ENCODE assay signal across 8 cellular contexts in genomic region chr13:21672811-21673591, GRCh38. TPM values are rescaled to one million over a fixed set of nuclear protein-coding genes. Genes with fewer than 3 reads are reported as not detected.
DNase-seq lines count a peak whose midpoint lies in the region; ATAC-seq and TF ChIP-seq lines count a peak whose summit lies in the region.

No MANE protein-coding gene starts in this region.

- peaks cover 36% of the 10 kb centered on the region for H3K27me3 Mint-ChIP-seq in activated T-helper 17 cell treated with anti-CD3 and anti-CD28 coated beads, Interleukin-2, amount 50 U/mL, for 72 hours

- H3K27me3 ChIP-seq in left ventricle myocardium inferior (ENCODE audit: low read depth) = peaks cover 80% of the 10 kb centered on the region
- H3K27me3 ChIP-seq in liver (ENCODE audit: control insufficient read depth in 4 of 4, insufficient read depth in 4 of 4, low read length in 3 of 4) = peaks cover 7 to 29% (median 12%) of the 10 kb centered on the region in 4 donors
- H3K27me3 ChIP-seq in upper lobe of left lung = peaks cover 0 to 41% (median 15%) of the 10 kb centered on the region in 4 donors

- peak overlapping the region; percentile 89 for H3K4me3 Mint-ChIP-seq in activated T-helper 17 cell treated with anti-CD3 and anti-CD28 coated beads, Interleukin-2, amount 50 U/mL, for 72 hours

- peaks cover 8% of the 10 kb centered on the region for H3K4me1 Mint-ChIP-seq in activated T-helper 17 cell treated with anti-CD3 and anti-CD28 coated beads, Interleukin-2, amount 50 U/mL, for 72 hours

- peaks cover 90% of the 10 kb centered on the region for H3K4me1 ChIP-seq in left ventricle myocardium inferior
- peaks cover 30 to 64% (median 52%) of the 10 kb centered on the region in 4 donors for H3K4me1 ChIP-seq in liver (ENCODE audit: control insufficient read depth in 4 of 4, insufficient read depth in 4 of 4, low read length in 3 of 4)
- H3K4me1 ChIP-seq in upper lobe of left lung = peaks cover 53 to 73% (median 58%) of the 10 kb centered on the region in 4 donors

- TF ChIP-seq RAD21 in liver (IDR thresholded peaks at IDR 0.05) = no peak

- WGBS in liver = 8% methylated on average over 24 of the region's 24 CpGs
- 4 to 6% methylated on average over 10 to 24 of the region's 24 CpGs for WGBS in upper lobe of left lung, 2 donors

- no peak for DNase-seq in left ventricle myocardium inferior
- DNase-seq in left ventricle myocardium superior = no peak
- DNase-seq in upper lobe of left lung = no peak
- no peak for DNase-seq in dermis blood vessel endothelial cell
- no peak for DNase-seq in AG08396 (ENCODE audit: low spot score)
- no peak for DNase-seq in SKM-1 (lab: John Stamatoyannopoulos, UW; ENCODE audit: unreplicated experiment)

- no peak overlapping the region for H3K27ac Mint-ChIP-seq in activated T-helper 17 cell treated with anti-CD3 and anti-CD28 coated beads, Interleukin-2, amount 50 U/mL, for 72 hours

- intact Hi-C loops in left ventricle myocardium inferior (cut with micrococcal nuclease) (no loop called here), left ventricle myocardium superior (cut with micrococcal nuclease) (no loop called here)

- H3K4me3 ChIP-seq in left ventricle myocardium inferior (peak overlapping the region; percentile 82), liver (ENCODE audit: low read depth in 1 of 3, low read length in 3 of 3) (peak overlapping the region in 2 of 3 donors; percentile 62 to 71), upper lobe of left lung (peak overlapping the region in 3 of 4 donors; percentile 58 to 74 (median 70))

- ATAC-seq in left ventricle myocardium superior (no peak), upper lobe of left lung (ENCODE audit: low FRiP score in 2 of 2) (no peak)
- ATAC-seq in activated T-helper 17 cell treated with anti-CD3 and anti-CD28 coated beads, Interleukin-2, amount 50 U/mL, for 72 hours (replicated peaks) = no peak

- TF ChIP-seq EP300 in upper lobe of left lung (IDR thresholded peaks at IDR 0.05) = no peak

- no peak overlapping the region for H3K9ac ChIP-seq in liver (ENCODE audit: low read depth in 1 of 2, low read length in 2 of 2)

- H3K36me3 ChIP-seq in left ventricle myocardium inferior (no peaks in the 10 kb centered on the region), liver (ENCODE audit: control insufficient read depth in 4 of 4, insufficient read depth in 3 of 4, low read depth in 1 of 4, low read length in 3 of 4) (no peaks in the 10 kb centered on the region), upper lobe of left lung (no peaks in the 10 kb centered on the region)

- TF ChIP-seq CTCF in left ventricle myocardium inferior (IDR thresholded peaks at IDR 0.05; ENCODE audit: borderline replicate concordance) = no peak
- TF ChIP-seq CTCF in liver (IDR thresholded peaks at IDR 0.05; ENCODE audit: low read depth, low read length, missing input control) = no peak
- TF ChIP-seq CTCF in upper lobe of left lung (IDR thresholded peaks at IDR 0.05) = no peak

- H3K27ac ChIP-seq in left ventricle myocardium inferior (replicated peaks) (peak overlapping the region; percentile 90), liver (ENCODE audit: low read depth in 1 of 2, low read length in 2 of 2) (no peak overlapping the region), upper lobe of left lung (peak overlapping the region in 1 of 4 donors; percentile 65)

- H3K9me3 Mint-ChIP-seq in activated T-helper 17 cell treated with anti-CD3 and anti-CD28 coated beads, Interleukin-2, amount 50 U/mL, for 72 hours = no peaks in the 10 kb centered on the region

- H3K9me3 ChIP-seq in left ventricle myocardium inferior (replicated peaks) = no peaks in the 10 kb centered on the region
- H3K9me3 ChIP-seq in liver (ENCODE audit: control insufficient read depth in 4 of 4, low read length in 3 of 4) = no peaks in the 10 kb centered on the region
- no peaks in the 10 kb centered on the region for H3K9me3 ChIP-seq in upper lobe of left lung

- no peaks in the 10 kb centered on the region for H3K36me3 Mint-ChIP-seq in activated T-helper 17 cell treated with anti-CD3 and anti-CD28 coated beads, Interleukin-2, amount 50 U/mL, for 72 hours (ENCODE audit: low read depth)

- TF ChIP-seq POLR2A in upper lobe of left lung (IDR thresholded peaks at IDR 0.05) = no peak

TF ChIP-seq in liver, 16 proteins besides CTCF, POLR2A, EP300 and RAD21:
- TF ChIP-seq FOXA1 (IDR thresholded peaks at IDR 0.05) = no peak
- TF ChIP-seq, protein P1, sequence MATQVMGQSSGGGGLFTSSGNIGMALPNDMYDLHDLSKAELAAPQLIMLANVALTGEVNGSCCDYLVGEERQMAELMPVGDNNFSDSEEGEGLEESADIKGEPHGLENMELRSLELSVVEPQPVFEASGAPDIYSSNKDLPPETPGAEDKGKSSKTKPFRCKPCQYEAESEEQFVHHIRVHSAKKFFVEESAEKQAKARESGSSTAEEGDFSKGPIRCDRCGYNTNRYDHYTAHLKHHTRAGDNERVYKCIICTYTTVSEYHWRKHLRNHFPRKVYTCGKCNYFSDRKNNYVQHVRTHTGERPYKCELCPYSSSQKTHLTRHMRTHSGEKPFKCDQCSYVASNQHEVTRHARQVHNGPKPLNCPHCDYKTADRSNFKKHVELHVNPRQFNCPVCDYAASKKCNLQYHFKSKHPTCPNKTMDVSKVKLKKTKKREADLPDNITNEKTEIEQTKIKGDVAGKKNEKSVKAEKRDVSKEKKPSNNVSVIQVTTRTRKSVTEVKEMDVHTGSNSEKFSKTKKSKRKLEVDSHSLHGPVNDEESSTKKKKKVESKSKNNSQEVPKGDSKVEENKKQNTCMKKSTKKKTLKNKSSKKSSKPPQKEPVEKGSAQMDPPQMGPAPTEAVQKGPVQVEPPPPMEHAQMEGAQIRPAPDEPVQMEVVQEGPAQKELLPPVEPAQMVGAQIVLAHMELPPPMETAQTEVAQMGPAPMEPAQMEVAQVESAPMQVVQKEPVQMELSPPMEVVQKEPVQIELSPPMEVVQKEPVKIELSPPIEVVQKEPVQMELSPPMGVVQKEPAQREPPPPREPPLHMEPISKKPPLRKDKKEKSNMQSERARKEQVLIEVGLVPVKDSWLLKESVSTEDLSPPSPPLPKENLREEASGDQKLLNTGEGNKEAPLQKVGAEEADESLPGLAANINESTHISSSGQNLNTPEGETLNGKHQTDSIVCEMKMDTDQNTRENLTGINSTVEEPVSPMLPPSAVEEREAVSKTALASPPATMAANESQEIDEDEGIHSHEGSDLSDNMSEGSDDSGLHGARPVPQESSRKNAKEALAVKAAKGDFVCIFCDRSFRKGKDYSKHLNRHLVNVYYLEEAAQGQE (IDR thresholded peaks at IDR 0.05) = no peak
- TF ChIP-seq SP1 (IDR thresholded peaks at IDR 0.05) = no peak
- TF ChIP-seq GABPA (IDR thresholded peaks at IDR 0.05 in 1 of 2, conservative IDR thresholded peaks at IDR 0.05 in 1 of 2) = no peak
- TF ChIP-seq, protein P2, sequence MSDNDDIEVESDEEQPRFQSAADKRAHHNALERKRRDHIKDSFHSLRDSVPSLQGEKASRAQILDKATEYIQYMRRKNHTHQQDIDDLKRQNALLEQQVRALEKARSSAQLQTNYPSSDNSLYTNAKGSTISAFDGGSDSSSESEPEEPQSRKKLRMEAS (IDR thresholded peaks at IDR 0.05) = no peak
- no peak for TF ChIP-seq HNF4A (conservative IDR thresholded peaks at IDR 0.05)
- TF ChIP-seq TAF1 (conservative IDR thresholded peaks at IDR 0.05) = no peak
- no peak for TF ChIP-seq NR2F2 (IDR thresholded peaks at IDR 0.05)
- TF ChIP-seq HNF4G (IDR thresholded peaks at IDR 0.05) = no peak
- TF ChIP-seq JUND (IDR thresholded peaks at IDR 0.05) = no peak

RNA-seq across cellular contexts. Expression of gene FGF9, which starts 2.1 kb away (rescaled TPM):
- total RNA-seq in left ventricle myocardium inferior (12.3 TPM), left ventricle myocardium superior (12.1 TPM), liver (under 1 TPM; under 0.01 to 0.05 TPM), upper lobe of left lung (1 to 10 TPM in 2 of 6 donors, under 1 TPM in 3, not detected in 1; 0.11 to 3.6 (median 0.79) TPM), dermis blood vessel endothelial cell (under 0.01 TPM in 1 of 2 replicates, not detected in the other)
- total RNA-seq in activated T-helper 17 cell treated with anti-CD3 and anti-CD28 coated beads, Interleukin-2, amount 50 U/mL, for 72 hours = under 1 TPM in 1 of 2 donors, not detected in 1; 0.05 TPM
- polyA plus RNA-seq in liver = not detected
